ENCODE assay signal across 8 cellular contexts in genomic region chr12:99386907-99387306, GRCh38.
DNase-seq lines count a peak whose midpoint lies in the region; ATAC-seq, FAIRE-seq and TF ChIP-seq lines count a peak whose summit lies in the region.

No MANE protein-coding gene starts in this region.

- H3K27ac ChIP-seq in IMR-90 (ENCODE audit: insufficient read depth, low read length) (no peak overlapping the region), substantia nigra (ENCODE audit: low read depth, low read length, poor library complexity, severe bottlenecking) (no peak overlapping the region)

- H2AK9ac ChIP-seq in IMR-90 (replicated peaks; ENCODE audit: low read depth, low read length, poor library complexity), result no peak overlapping the region

- H3K23ac ChIP-seq in IMR-90 (ENCODE audit: low read depth, low read length), result no peak overlapping the region

- H3K9ac ChIP-seq in IMR-90 (ENCODE audit: low read depth, low read length), result no peak overlapping the region

- no CpG with 5 or more reads among the region's 2 CpGs for WGBS in IMR-90 (ENCODE audit: extremely low coverage in 2 of 2, insufficient read length in 1 of 2), 2 experiments

- H2BK15ac ChIP-seq in IMR-90 (ENCODE audit: low read depth, low read length), result no peak overlapping the region

- DNase-seq in GM19239 (ENCODE audit: insufficient read length, low spot score), result no peak
- peak; percentile 8 for DNase-seq in IMR-90
- DNase-seq in SW480 (ENCODE audit: low spot score), result peak; percentile 45
- DNase-seq in neural crest cell (ENCODE audit: low read depth, low spot score), result no peak
- DNase-seq in substantia nigra (lab: John Stamatoyannopoulos, UW), result no peak
- DNase-seq in T-helper 9 cell, result no peak
- DNase-seq in stimulated activated CD4-positive, alpha-beta T cell treated with anti-CD3 and anti-CD28 coated beads, Interleukin-2, amount 100 ng/mL, for 48 hours, result no peak
- no peak for DNase-seq in dermis blood vessel endothelial cell

- H2BK5ac ChIP-seq in IMR-90 (ENCODE audit: low read depth, low read length, poor library complexity, severe bottlenecking), result no peak overlapping the region

- no peaks in the 10 kb centered on the region for H3K27me3 Mint-ChIP-seq in neural crest cell (ENCODE audit: low read depth)

- no peak overlapping the region for H2AK5ac ChIP-seq in IMR-90 (ENCODE audit: low read depth, low read length)

- H3K36me3 Mint-ChIP-seq in neural crest cell (ENCODE audit: low read depth), result no peaks in the 10 kb centered on the region

- H3K79me1 ChIP-seq in IMR-90 (ENCODE audit: low read depth in 1 of 2, low read length in 2 of 2), result no peaks in the 10 kb centered on the region

- H4K91ac ChIP-seq in IMR-90 (ENCODE audit: insufficient read depth, low read depth, low read length), result no peak overlapping the region

- in situ Hi-C loops in IMR-90 (cut with MboI; ENCODE audit: low sequenced_read_pairs), result no loop called here

- H3K9me3 Mint-ChIP-seq in neural crest cell, result no peaks in the 10 kb centered on the region

- no peaks in the 10 kb centered on the region for H4K20me1 ChIP-seq in IMR-90 (ENCODE audit: insufficient read depth, low read length)

- H4K5ac ChIP-seq in IMR-90 (ENCODE audit: low read depth, low read length), result no peak overlapping the region

- H3K4me2 ChIP-seq in IMR-90 (ENCODE audit: low read depth, low read length), result no peak overlapping the region

- H2AFZ ChIP-seq in IMR-90 (replicated peaks; ENCODE audit: low read length, poor library complexity), result no peak overlapping the region

- no peak for ATAC-seq in IMR-90 (ENCODE audit: low read depth)

- H3K9me1 ChIP-seq in IMR-90 (ENCODE audit: insufficient read depth, low read length), result no peaks in the 10 kb centered on the region

- TF ChIP-seq POLR2A in IMR-90 (IDR thresholded peaks at IDR 0.05; ENCODE audit: low read depth, low read length), result no peak

- no peak overlapping the region for H2BK20ac ChIP-seq in IMR-90 (ENCODE audit: low read depth, low read length)

- no peak overlapping the region for H3K14ac ChIP-seq in IMR-90 (replicated peaks; ENCODE audit: low read depth, low read length)

- H3K56ac ChIP-seq in IMR-90 (ENCODE audit: extremely low read depth, insufficient read depth, low read length), result no peak overlapping the region

- intact Hi-C loops in IMR-90 (cut with micrococcal nuclease), result no loop called here

- no peak overlapping the region for H3K4ac ChIP-seq in IMR-90 (ENCODE audit: low read depth, low read length)

- dilution Hi-C loops in IMR-90 (cut with HindIII; ENCODE audit: low sequenced_read_pairs, unreplicated experiment), result no loop called here

- H3K9me3 ChIP-seq in IMR-90 (ENCODE audit: control insufficient read depth, insufficient read depth, low read length), result peaks cover 4% of the 10 kb centered on the region

- no peak overlapping the region for H3K4me3 Mint-ChIP-seq in neural crest cell

- CTCF ChIA-PET in IMR-90 (lab: Yijun Ruan, JAX), result interaction anchor here (1.0 to 1.2 kb wide), 3 partner anchors 233 to 381 kb away, joined by 3 to 4 read pairs (median 3); no protein-coding TSS in a partner anchor

- no peak overlapping the region for H3K27ac Mint-ChIP-seq in neural crest cell (ENCODE audit: unreplicated experiment)

- no peak overlapping the region for H4K8ac ChIP-seq in IMR-90 (ENCODE audit: low read depth in 2 of 2, low read length in 2 of 2)

- H3K4me3 ChIP-seq in IMR-90 (ENCODE audit: insufficient read depth, low read depth, low read length), result no peak overlapping the region

- POLR2A ChIA-PET in IMR-90 (lab: Charles Lee; ENCODE audit: unreplicated experiment), result no interaction called here

- no peak overlapping the region for H3K18ac ChIP-seq in IMR-90 (ENCODE audit: low read depth, low read length)

- H3K4me1 Mint-ChIP-seq in neural crest cell, result peaks cover 10% of the 10 kb centered on the region

- H3K27me3 ChIP-seq in IMR-90 (ENCODE audit: control insufficient read depth, insufficient read depth, low read length), result no peaks in the 10 kb centered on the region

- TF ChIP-seq RAD21 in IMR-90 (IDR thresholded peaks at IDR 0.05; ENCODE audit: low read length), result peak; percentile 46

- no peak overlapping the region for H2BK120ac ChIP-seq in IMR-90 (ENCODE audit: low read depth, low read length)

- H3K36me3 ChIP-seq in IMR-90 (ENCODE audit: control insufficient read depth, insufficient read depth, low read length), result no peaks in the 10 kb centered on the region

- TF ChIP-seq CTCF in IMR-90 (conservative IDR thresholded peaks at IDR 0.05; ENCODE audit: low read depth, low read length) (peak; percentile 48), neural crest cell (conservative IDR thresholded peaks at IDR 0.05) (peak; percentile 63)

- no peaks in the 10 kb centered on the region for H3K4me1 ChIP-seq in IMR-90 (ENCODE audit: control insufficient read depth, insufficient read depth, low read length)

- peak; percentile 84 for FAIRE-seq in GM19239 (lab: Jason Lieb, UNC)

- no TSS peak for BruUV-seq in IMR-90 (replicated peaks; lab: Mats Ljungman, UMichigan)

TF ChIP-seq in IMR-90, 13 proteins besides CTCF, POLR2A, EP300 and RAD21:
- TF ChIP-seq CHD1 (IDR thresholded peaks at IDR 0.05; ENCODE audit: low read depth, low read length), result no peak
- no peak for TF ChIP-seq USF2 (IDR thresholded peaks at IDR 0.05; ENCODE audit: low read depth, low read length)
- TF ChIP-seq SMC3 (IDR thresholded peaks at IDR 0.05; ENCODE audit: low read depth, low read length), result peak; percentile 31; the same call in 1 of the 2 replicates

Comparison
In these comparisons a context has a peak if more than half of its experiments do, and no peak if none do; other contexts are left out.
1. DNase-seq: peak in IMR-90 (single experiment) and SW480 (single experiment); none in GM19239 (single experiment), neural crest cell (single experiment), substantia nigra (0 of 49), T-helper 9 cell (single experiment), stimulated activated CD4-positive, alpha-beta T cell treated with anti-CD3 and anti-CD28 coated beads, Interleukin-2, amount 100 ng/mL, for 48 hours (0 of 2) and dermis blood vessel endothelial cell (single experiment).